ENCODE assay signal across 32 cellular contexts in genomic region chr16:1260101-1260670, GRCh38. TPM values are rescaled to one million over a fixed set of nuclear protein-coding genes. Genes with fewer than 3 reads are reported as not detected.
"Had no signal": no experiment of that assay in that cellular context is flagged by ENCODE, and none has a peak within 500 bp of the region (broad histone marks: within the 10 kb centered on the region; RNA-seq: fewer than 3 reads in every experiment).

No MANE protein-coding gene starts in this region.

- H3K4me1 ChIP-seq: adrenal gland, foreskin keratinocyte, gastrocnemius medialis had no signal

- ATAC-seq: activated CD4-positive, alpha-beta T cell treated with anti-CD3 and anti-CD28 coated beads for 36 hours; activated CD8-positive, alpha-beta memory T cell treated with anti-CD3 and anti-CD28 coated beads, Interleukin-2, amount 10 ng/mL, durations not matched to agents 7 days and 5 days; activated CD8-positive, alpha-beta T cell treated with anti-CD3 and anti-CD28 coated beads, Interleukin-2, amount 10 ng/mL, durations not matched to agents 7 days and 5 days; effector memory CD8-positive, alpha-beta T cell; foreskin keratinocyte; gastrocnemius medialis had no signal

- H3K9me3 ChIP-seq: adrenal gland, body of pancreas, esophagus muscularis mucosa, gastrocnemius medialis had no signal

- FAIRE-seq: colon had no signal

- H3K27ac Mint-ChIP-seq: activated CD4-positive, alpha-beta memory T cell treated with anti-CD3 and anti-CD28 coated beads for 36 hours; activated CD4-positive, alpha-beta T cell treated with anti-CD3 and anti-CD28 coated beads for 36 hours; activated CD4-positive, alpha-beta T cell treated with anti-CD3 and anti-CD28 coated beads, Interleukin-2, amount 10 ng/mL, durations not matched to agents 24 days and 14 days; activated CD8-positive, alpha-beta memory T cell treated with anti-CD3 and anti-CD28 coated beads, Interleukin-2, amount 10 ng/mL, durations not matched to agents 7 days and 5 days; activated CD8-positive, alpha-beta T cell treated with anti-CD3 and anti-CD28 coated beads, Interleukin-2, amount 10 ng/mL, durations not matched to agents 7 days and 5 days; activated naive CD4-positive, alpha-beta T cell treated with anti-CD3 and anti-CD28 coated beads, Interleukin-2, amount 10 ng/mL, durations not matched to agents 7 days and 5 days; activated naive CD4-positive, alpha-beta T cell treated with anti-CD3 and anti-CD28 coated beads, Interleukin-2, amount 50 U/mL, for 72 hours; activated T-helper 1 cell treated with anti-CD3 and anti-CD28 coated beads, Interleukin-12 subunit alpha, Interleukin-12 subunit beta, Interleukin-2, Interleukin-4 antibody, amounts not matched to agents 30 ng/mL and 10 ng/mL and 1 ng/mL, durations not matched to agents 14 hours and 24 hours and 36 hours; effector memory CD8-positive, alpha-beta T cell had no signal

- H3K4me3 ChIP-seq: adrenal gland, body of pancreas, esophagus muscularis mucosa, gastrocnemius medialis had no signal

- H3K27ac ChIP-seq: adrenal gland, body of pancreas, esophagus muscularis mucosa, foreskin keratinocyte, gastrocnemius medialis had no signal

- H3K36me3 ChIP-seq: adrenal gland, esophagus muscularis mucosa, gastrocnemius medialis had no signal

- H3K9me3 Mint-ChIP-seq: effector memory CD8-positive, alpha-beta T cell had no signal

- DNase-seq: activated CD4-positive, alpha-beta memory T cell treated with anti-CD3 and anti-CD28 coated beads for 36 hours; activated CD4-positive, alpha-beta T cell treated with anti-CD3 and anti-CD28 coated beads for 36 hours; activated CD4-positive, alpha-beta T cell treated with anti-CD3 and anti-CD28 coated beads, Interleukin-2, amount 10 ng/mL, durations not matched to agents 24 days and 14 days; activated CD4-positive, CD25-positive, alpha-beta regulatory T cell; activated CD4-positive, CD25-positive, alpha-beta regulatory T cell treated with anti-CD3 and anti-CD28 coated beads, Interleukin-2, amount 50 U/mL, for 72 hours; activated CD8-positive, alpha-beta memory T cell treated with anti-CD3 and anti-CD28 coated beads, Interleukin-2, amount 10 ng/mL, durations not matched to agents 7 days and 5 days; activated CD8-positive, alpha-beta memory T cell treated with anti-CD3 and anti-CD28 coated beads, Interleukin-2, amount 50 U/mL, for 4 hours; activated CD8-positive, alpha-beta T cell treated with anti-CD3 and anti-CD28 coated beads, Interleukin-2, amount 10 ng/mL, durations not matched to agents 7 days and 5 days; activated gamma-delta T cell; activated naive CD4-positive, alpha-beta T cell; activated naive CD4-positive, alpha-beta T cell treated with anti-CD3 and anti-CD28 coated beads, Interleukin-2, amount 10 ng/mL, durations not matched to agents 7 days and 5 days; activated T-cell treated with anti-CD3 and anti-CD28 coated beads, Interleukin-2, amount 50 U/mL, for 1 hour; activated T-cell treated with anti-CD3 and anti-CD28 coated beads, Interleukin-2, amount 50 U/mL, for 48 hours; adrenal gland; amygdala; aorta; body of pancreas; cortex of kidney; dermis blood vessel endothelial cell; effector CD4-positive, alpha-beta T cell; effector memory CD8-positive, alpha-beta T cell; erythroblast; foreskin keratinocyte; gastrocnemius medialis; T-helper 2 cell had no signal

- H3K36me3 Mint-ChIP-seq: activated CD4-positive, alpha-beta memory T cell treated with anti-CD3 and anti-CD28 coated beads for 36 hours; activated naive CD4-positive, alpha-beta T cell treated with anti-CD3 and anti-CD28 coated beads, Interleukin-2, amount 10 ng/mL, durations not matched to agents 7 days and 5 days; activated naive CD4-positive, alpha-beta T cell treated with anti-CD3 and anti-CD28 coated beads, Interleukin-2, amount 50 U/mL, for 72 hours had no signal

- H3K4me3 Mint-ChIP-seq: activated CD4-positive, alpha-beta memory T cell treated with anti-CD3 and anti-CD28 coated beads for 36 hours; activated CD4-positive, alpha-beta T cell treated with anti-CD3 and anti-CD28 coated beads for 36 hours; activated CD4-positive, alpha-beta T cell treated with anti-CD3 and anti-CD28 coated beads, Interleukin-2, amount 10 ng/mL, durations not matched to agents 24 days and 14 days; activated CD8-positive, alpha-beta memory T cell treated with anti-CD3 and anti-CD28 coated beads, Interleukin-2, amount 10 ng/mL, durations not matched to agents 7 days and 5 days; activated CD8-positive, alpha-beta T cell treated with anti-CD3 and anti-CD28 coated beads, Interleukin-2, amount 10 ng/mL, durations not matched to agents 7 days and 5 days; activated naive CD4-positive, alpha-beta T cell treated with anti-CD3 and anti-CD28 coated beads, Interleukin-2, amount 10 ng/mL, durations not matched to agents 7 days and 5 days; activated T-helper 1 cell treated with anti-CD3 and anti-CD28 coated beads, Interleukin-12 subunit alpha, Interleukin-12 subunit beta, Interleukin-2, Interleukin-4 antibody, amounts not matched to agents 30 ng/mL and 10 ng/mL and 1 ng/mL, durations not matched to agents 14 hours and 24 hours and 36 hours; effector memory CD8-positive, alpha-beta T cell had no signal

RNA-seq across cellular contexts. Expression of gene TPSD1, which starts 4.3 kb away (rescaled TPM):
- total RNA-seq: activated CD4-positive, alpha-beta memory T cell treated with anti-CD3 and anti-CD28 coated beads for 36 hours; activated CD4-positive, alpha-beta T cell treated with anti-CD3 and anti-CD28 coated beads for 36 hours; activated CD4-positive, alpha-beta T cell treated with anti-CD3 and anti-CD28 coated beads, Interleukin-2, amount 10 ng/mL, durations not matched to agents 24 days and 14 days; activated CD8-positive, alpha-beta memory T cell treated with anti-CD3 and anti-CD28 coated beads for 36 hours; activated CD8-positive, alpha-beta memory T cell treated with anti-CD3 and anti-CD28 coated beads, Interleukin-2, amount 10 ng/mL, durations not matched to agents 7 days and 5 days; activated CD8-positive, alpha-beta T cell treated with anti-CD3 and anti-CD28 coated beads, Interleukin-2, amount 10 ng/mL, durations not matched to agents 7 days and 5 days; activated naive CD4-positive, alpha-beta T cell treated with anti-CD3 and anti-CD28 coated beads, Interleukin-2, amount 50 U/mL, for 72 hours; activated T-helper 1 cell treated with anti-CD3 and anti-CD28 coated beads, Interleukin-12 subunit alpha, Interleukin-12 subunit beta, Interleukin-2, Interleukin-4 antibody, amounts not matched to agents 30 ng/mL and 10 ng/mL and 1 ng/mL, durations not matched to agents 14 hours and 24 hours and 36 hours; adrenal gland; aorta; chondrocyte; dermis blood vessel endothelial cell; foreskin keratinocyte; T-helper 1 cell treated with Interleukin-12 subunit alpha and Interleukin-12 subunit beta and Interleukin-4 antibody, amounts not matched to agents 30 ng/mL and 1 ng/mL, for 36 hours had no signal
- polyA plus RNA-seq: foreskin keratinocyte had no signal

RNA-seq across cellular contexts. Expression of gene TPSAB1, which starts 19.7 kb away (rescaled TPM):
- total RNA-seq: activated CD4-positive, alpha-beta memory T cell treated with anti-CD3 and anti-CD28 coated beads for 36 hours; activated CD4-positive, alpha-beta T cell treated with anti-CD3 and anti-CD28 coated beads for 36 hours; activated CD4-positive, alpha-beta T cell treated with anti-CD3 and anti-CD28 coated beads, Interleukin-2, amount 10 ng/mL, durations not matched to agents 24 days and 14 days; activated CD8-positive, alpha-beta memory T cell treated with anti-CD3 and anti-CD28 coated beads for 36 hours; activated CD8-positive, alpha-beta memory T cell treated with anti-CD3 and anti-CD28 coated beads, Interleukin-2, amount 10 ng/mL, durations not matched to agents 7 days and 5 days; activated CD8-positive, alpha-beta T cell treated with anti-CD3 and anti-CD28 coated beads, Interleukin-2, amount 10 ng/mL, durations not matched to agents 7 days and 5 days; activated T-helper 1 cell treated with anti-CD3 and anti-CD28 coated beads, Interleukin-12 subunit alpha, Interleukin-12 subunit beta, Interleukin-2, Interleukin-4 antibody, amounts not matched to agents 30 ng/mL and 10 ng/mL and 1 ng/mL, durations not matched to agents 14 hours and 24 hours and 36 hours; chondrocyte; dermis blood vessel endothelial cell; foreskin keratinocyte; T-helper 1 cell treated with Interleukin-12 subunit alpha and Interleukin-12 subunit beta and Interleukin-4 antibody, amounts not matched to agents 30 ng/mL and 1 ng/mL, for 36 hours had no signal
- polyA plus RNA-seq: foreskin keratinocyte had no signal

RNA-seq across cellular contexts. Expression of gene TPSB2, which starts 30.2 kb away (rescaled TPM):
- total RNA-seq: activated CD4-positive, alpha-beta memory T cell treated with anti-CD3 and anti-CD28 coated beads for 36 hours; activated CD4-positive, alpha-beta T cell treated with anti-CD3 and anti-CD28 coated beads for 36 hours; activated CD4-positive, alpha-beta T cell treated with anti-CD3 and anti-CD28 coated beads, Interleukin-2, amount 10 ng/mL, durations not matched to agents 24 days and 14 days; activated CD8-positive, alpha-beta memory T cell treated with anti-CD3 and anti-CD28 coated beads for 36 hours; activated CD8-positive, alpha-beta memory T cell treated with anti-CD3 and anti-CD28 coated beads, Interleukin-2, amount 10 ng/mL, durations not matched to agents 7 days and 5 days; activated CD8-positive, alpha-beta T cell treated with anti-CD3 and anti-CD28 coated beads, Interleukin-2, amount 10 ng/mL, durations not matched to agents 7 days and 5 days; activated T-helper 1 cell treated with anti-CD3 and anti-CD28 coated beads, Interleukin-12 subunit alpha, Interleukin-12 subunit beta, Interleukin-2, Interleukin-4 antibody, amounts not matched to agents 30 ng/mL and 10 ng/mL and 1 ng/mL, durations not matched to agents 14 hours and 24 hours and 36 hours; chondrocyte; dermis blood vessel endothelial cell; foreskin keratinocyte; T-helper 1 cell treated with Interleukin-12 subunit alpha and Interleukin-12 subunit beta and Interleukin-4 antibody, amounts not matched to agents 30 ng/mL and 1 ng/mL, for 36 hours had no signal
- polyA plus RNA-seq: foreskin keratinocyte had no signal

RNA-seq across cellular contexts. Expression of gene TPSG1, which starts 35.1 kb away (rescaled TPM):
- total RNA-seq: activated CD4-positive, alpha-beta memory T cell treated with anti-CD3 and anti-CD28 coated beads for 36 hours; activated CD4-positive, alpha-beta T cell treated with anti-CD3 and anti-CD28 coated beads for 36 hours; activated CD4-positive, alpha-beta T cell treated with anti-CD3 and anti-CD28 coated beads, Interleukin-2, amount 10 ng/mL, durations not matched to agents 24 days and 14 days; activated CD8-positive, alpha-beta memory T cell treated with anti-CD3 and anti-CD28 coated beads for 36 hours; activated CD8-positive, alpha-beta memory T cell treated with anti-CD3 and anti-CD28 coated beads, Interleukin-2, amount 10 ng/mL, durations not matched to agents 7 days and 5 days; activated CD8-positive, alpha-beta T cell treated with anti-CD3 and anti-CD28 coated beads, Interleukin-2, amount 10 ng/mL, durations not matched to agents 7 days and 5 days; activated naive CD4-positive, alpha-beta T cell treated with anti-CD3 and anti-CD28 coated beads, Interleukin-2, amount 50 U/mL, for 72 hours; activated T-helper 1 cell treated with anti-CD3 and anti-CD28 coated beads, Interleukin-12 subunit alpha, Interleukin-12 subunit beta, Interleukin-2, Interleukin-4 antibody, amounts not matched to agents 30 ng/mL and 10 ng/mL and 1 ng/mL, durations not matched to agents 14 hours and 24 hours and 36 hours; body of pancreas; chondrocyte; dermis blood vessel endothelial cell; foreskin keratinocyte; T-helper 1 cell treated with Interleukin-12 subunit alpha and Interleukin-12 subunit beta and Interleukin-4 antibody, amounts not matched to agents 30 ng/mL and 1 ng/mL, for 36 hours had no signal
- polyA plus RNA-seq: foreskin keratinocyte had no signal
